Comparison of ENCODE assay signal across 7 cellular contexts in genomic region chrX:51332188-51332942, GRCh38. TPM values are rescaled to one million over a fixed set of nuclear protein-coding genes. Genes with fewer than 3 reads are reported as not detected.
DNase-seq lines count a peak whose midpoint lies in the region; ATAC-seq and TF ChIP-seq lines count a peak whose summit lies in the region.

TSS of gene NUDT10 (plus strand) at chrX:51332822. CDS start at chrX:51332966, 144 bp downstream.

- no peaks in the 10 kb centered on the region for H3K27me3 ChIP-seq in HL-60 (ENCODE audit: insufficient read depth, poor library complexity, severe bottlenecking)

- no peak for DNase-seq in HL-60 (ENCODE audit: low read depth in 1 of 2, low spot score in 1 of 2)
- DNase-seq in ecto neural progenitor cell (ENCODE audit: low spot score): peak; percentile 88
- DNase-seq in medulla oblongata (ENCODE audit: extremely low spot score): peak; percentile 19
- DNase-seq in stimulated activated CD8-positive, alpha-beta memory T cell treated with anti-CD3 and anti-CD28 coated beads, Interleukin-7, amount 100 ng/mL, for 48 hours (ENCODE audit: extremely low read depth in 1 of 2, low read depth in 1 of 2): peak; percentile 16 to 33
- no peak for DNase-seq in mucosa of gallbladder (ENCODE audit: low spot score)

- TF ChIP-seq CTCF in HL-60 (IDR thresholded peaks at IDR 0.05; ENCODE audit: insufficient read depth, low read length): no peak

- ATAC-seq in activated CD4-positive, CD25-positive, alpha-beta regulatory T cell treated with anti-CD3 and anti-CD28 coated beads, Interleukin-2, amount 50 U/mL, for 24 hours: peak; percentile 57 to 68
- ATAC-seq in HG03354 (IDR thresholded peaks at IDR 0.05; ENCODE audit: poor library complexity, severe bottlenecking, unreplicated experiment): no peak

- H3K4me3 ChIP-seq in HL-60 (replicated peaks; ENCODE audit: insufficient read depth, low read length): peak within 1 kb of the TSS; percentile 24

- no peak within 1 kb of the TSS for H3K27ac ChIP-seq in HL-60 (replicated peaks)

RNA-seq across cellular contexts. Expression of gene NUDT10, which starts in this region (rescaled TPM):
- 0.95 TPM for total RNA-seq in mucosa of gallbladder

Comparison
In these comparisons a context has a peak if more than half of its experiments do, and no peak if none do; other contexts are left out.
1. DNase-seq: peak in ecto neural progenitor cell (single experiment), medulla oblongata (single experiment) and stimulated activated CD8-positive, alpha-beta memory T cell treated with anti-CD3 and anti-CD28 coated beads, Interleukin-7, amount 100 ng/mL, for 48 hours (2 of 2); none in HL-60 (0 of 2) and mucosa of gallbladder (single experiment).